ENCODE assay signal across 8 cellular contexts in the genomic region with DNA sequence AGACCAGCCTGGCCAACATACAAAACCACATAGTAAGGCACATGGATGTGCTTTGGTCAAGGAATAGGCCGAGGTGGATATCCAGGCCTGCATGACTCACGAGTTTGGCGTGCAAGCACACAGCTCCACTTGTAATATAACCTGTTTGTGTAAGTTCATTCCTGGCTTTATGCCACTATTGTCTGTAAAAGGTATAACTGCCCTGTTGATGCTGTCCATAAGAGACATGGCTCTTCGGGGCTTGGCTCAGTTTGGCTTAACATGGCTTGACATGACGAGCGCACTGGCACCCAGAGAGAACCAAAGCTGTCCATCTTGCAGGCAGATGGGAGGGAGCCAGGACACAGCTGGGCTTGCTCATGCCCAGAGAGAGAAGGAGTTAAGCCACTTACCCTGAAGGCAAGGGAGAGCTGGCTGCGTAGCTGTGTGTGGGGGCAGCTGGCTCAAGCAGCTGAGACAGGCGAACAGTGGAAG.
DNase-seq lines count a peak whose midpoint lies in the region; ATAC-seq and TF ChIP-seq lines count a peak whose summit lies in the region.
"Not testable (repeated sequence)": the region's sequence is repeated elsewhere in the genome, so short reads cannot be mapped to it uniquely, and the experiment has no call there.

No MANE protein-coding gene starts in this region.

- peaks cover 11% of the 10 kb centered on the region for H3K9me3 Mint-ChIP-seq in MCF 10A (ENCODE audit: unreplicated experiment)

- BruUV-seq in MCF 10A (replicated peaks; lab: Mats Ljungman, UMichigan), result not testable (repeated sequence)

- ATAC-seq in lower lobe of right lung, result peak; percentile 64 to 73

- not testable (repeated sequence) for TF ChIP-seq CTCF in RWPE1 (conservative IDR thresholded peaks at IDR 0.05; ENCODE audit: low read depth); MCF 10A (IDR thresholded peaks at IDR 0.05; ENCODE audit: unreplicated experiment); fibroblast of the aortic adventitia (IDR thresholded peaks at IDR 0.05; ENCODE audit: insufficient read depth, low read length); lower lobe of right lung (IDR thresholded peaks at IDR 0.05)

- CTCF ChIA-PET in RWPE1 (lab: Yijun Ruan, JAX); MCF 10A (lab: Yijun Ruan, JAX): not testable (repeated sequence)

- H3K4me3 Mint-ChIP-seq in MCF 10A (ENCODE audit: unreplicated experiment), result not testable (repeated sequence)

- POLR2A ChIA-PET in RWPE1 (lab: Yijun Ruan, JAX; ENCODE audit: low non-redundant PET), result not testable (repeated sequence)
- POLR2A ChIA-PET in MCF 10A (lab: Yijun Ruan, JAX), result interaction anchor here (0.7 kb wide), 1 partner anchor 254 kb away, joined by 3 read pairs; no protein-coding TSS in a partner anchor

- peak overlapping the region; percentile 29 for H3K27ac Mint-ChIP-seq in MCF 10A (ENCODE audit: low read depth, unreplicated experiment)

- H3K4me1 Mint-ChIP-seq in MCF 10A (ENCODE audit: insufficient read depth, unreplicated experiment), result peaks cover 18% of the 10 kb centered on the region

- in situ Hi-C loops in ACHN (cut with HindIII; ENCODE audit: low pct_ligation_motif_present, low pct_unique_long_range_greater_than_20kb, low sequenced_read_pairs), result not testable (repeated sequence)

- H3K4me1 ChIP-seq in lower lobe of right lung, result not testable (repeated sequence)

- not testable (repeated sequence) for H3K4me3 ChIP-seq in fibroblast of the aortic adventitia (ENCODE audit: low read depth, low read length); lower lobe of right lung

- H3K9me3 ChIP-seq in lower lobe of right lung, result not testable (repeated sequence)

- H3K27me3 ChIP-seq in lower lobe of right lung (ENCODE audit: low read depth), result not testable (repeated sequence)

- H3K27me3 Mint-ChIP-seq in MCF 10A (ENCODE audit: insufficient read depth, unreplicated experiment), result not testable (repeated sequence)

- DNase-seq in ACHN (peak; percentile 18), ELF-1 (ENCODE audit: low read depth, low spot score) (peak; percentile 43), NCI-H1105 treated with DMSO at 0.1 percent for 48 hours (lab: John Stamatoyannopoulos, UW) (peak; percentile 14), RWPE1 (ENCODE audit: low spot score) (peak; percentile 38), MCF 10A (ENCODE audit: unreplicated experiment) (peak; percentile 86), fibroblast of the aortic adventitia (ENCODE audit: low read depth) (peak; percentile 68), lower lobe of right lung (peak; percentile 55), renal cortical epithelial cell (ENCODE audit: low read depth) (peak; percentile 86)

- not testable (repeated sequence) for H3K36me3 Mint-ChIP-seq in MCF 10A (ENCODE audit: insufficient read depth, unreplicated experiment)

- not testable (repeated sequence) for H3K36me3 ChIP-seq in lower lobe of right lung

- intact Hi-C loops in MCF 10A (cut with micrococcal nuclease), result loop anchor here (2.0 kb wide), 1 partner anchor 34 kb away; no protein-coding TSS in a partner anchor
- intact Hi-C loops in lower lobe of right lung (cut with DNase I), result not testable (repeated sequence)

- H3K27ac ChIP-seq in RWPE1, result peak overlapping the region; percentile 80
- not testable (repeated sequence) for H3K27ac ChIP-seq in lower lobe of right lung

Comparison
In these comparisons a context has a peak if more than half of its experiments do, and no peak if none do; other contexts are left out.
1. DNase-seq: peak in every context shown above with its lines; median percentile 86 in MCF 10A; 86 in renal cortical epithelial cell; 68 in fibroblast of the aortic adventitia; 55 in lower lobe of right lung; 43 in ELF-1; 38 in RWPE1; 18 in ACHN; 14 in NCI-H1105 treated with DMSO at 0.1 percent for 48 hours.